18 cellular contexts compared by ENCODE assay signal in the genomic region with DNA sequence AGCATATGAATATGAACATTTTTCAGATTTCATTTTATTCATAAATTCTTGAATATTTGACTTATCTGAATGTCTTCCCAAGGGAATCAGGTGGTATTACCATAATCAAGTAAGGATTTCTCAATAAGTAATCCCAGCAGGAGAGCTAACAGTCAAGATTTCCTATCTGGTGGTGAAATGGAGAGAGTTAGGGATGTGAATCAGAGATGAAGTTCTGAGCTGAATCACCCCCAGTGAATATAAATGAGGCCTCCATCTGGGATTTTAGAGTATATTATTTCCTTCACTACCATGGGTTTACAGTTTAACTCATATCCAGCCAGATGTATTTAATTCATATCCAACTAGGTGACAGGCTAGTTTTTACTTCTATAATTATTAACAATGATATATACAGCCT.
A peak's percentile ranks its signal among the peaks of the same experiment; 100 is the strongest.
DNase-seq lines count a peak whose midpoint lies in the region; ATAC-seq and TF ChIP-seq lines count a peak whose summit lies in the region.
"Had no signal": no experiment of that assay in that cellular context is flagged by ENCODE, and none has a peak within 500 bp of the region (broad histone marks: within the 10 kb centered on the region; RNA-seq: fewer than 3 reads in every experiment).

No MANE protein-coding gene starts in this region.

- intact Hi-C loops in PC-9 (cut with micrococcal nuclease; ENCODE audit: unreplicated experiment) (no loop called here), mucosa of descending colon (cut with DNase I, micrococcal nuclease) (no loop called here)

- H3K9me2 ChIP-seq in PC-9 (ENCODE audit: insufficient read depth) = no peaks in the 10 kb centered on the region

- in situ Hi-C loops in Caki2 (cut with HindIII; ENCODE audit: low pct_unique_long_range_greater_than_20kb, low sequenced_read_pairs) = no loop called here
- in situ Hi-C loops in G401 (cut with HindIII; ENCODE audit: low sequenced_read_pairs) = no loop called here

- no peaks in the 10 kb centered on the region for H3K79me2 ChIP-seq in PC-9 (ENCODE audit: low read depth)

- no TSS peak for BruUV-seq in PC-9 (replicated peaks; lab: Mats Ljungman, UMichigan)

- no peak overlapping the region for H3K4me2 ChIP-seq in PC-9

- H4K20me1 ChIP-seq in PC-9 (ENCODE audit: insufficient read depth) = no peaks in the 10 kb centered on the region

- POLR2A ChIA-PET in PC-9 (lab: Charles Lee; ENCODE audit: unreplicated experiment) = no interaction called here

- peak overlapping the region; percentile 54; the same call in 1 of the 2 replicates for H3K27ac ChIP-seq in PC-9
- H3K27ac ChIP-seq: colonic mucosa, sigmoid colon, testis, WERI-Rb-1 had no signal

- no peak overlapping the region for H3K4me3 ChIP-seq in PC-9
- no peak overlapping the region for H3K4me3 ChIP-seq in choroid plexus epithelial cell (ENCODE audit: low read depth, low read length)
- no peak overlapping the region for H3K4me3 ChIP-seq in mucosa of descending colon
- H3K4me3 ChIP-seq: colonic mucosa, sigmoid colon, testis had no signal

- peak overlapping the region; percentile 66; the same call in 1 of the 2 replicates for H2AFZ ChIP-seq in PC-9

- no peaks in the 10 kb centered on the region for H3F3A ChIP-seq in PC-9 (ENCODE audit: insufficient read depth, low read depth)

- H3K4me1 ChIP-seq in PC-9 (replicated peaks; ENCODE audit: insufficient read depth) = peaks cover 19% of the 10 kb centered on the region
- no peaks in the 10 kb centered on the region for H3K4me1 ChIP-seq in mucosa of descending colon (ENCODE audit: low read depth)
- H3K4me1 ChIP-seq: colonic mucosa, sigmoid colon, testis had no signal

- H3K36me3 ChIP-seq in PC-9 (ENCODE audit: low read depth) (no peaks in the 10 kb centered on the region), mucosa of descending colon (ENCODE audit: low read depth) (no peaks in the 10 kb centered on the region)
- H3K36me3 ChIP-seq: colonic mucosa, sigmoid colon, WERI-Rb-1 had no signal

- CTCF ChIA-PET in PC-9 (lab: Charles Lee) = no interaction called here

- no peak for TF ChIP-seq CTCF in PC-9 (conservative IDR thresholded peaks at IDR 0.05)
- no peak for TF ChIP-seq CTCF in choroid plexus epithelial cell (conservative IDR thresholded peaks at IDR 0.05; ENCODE audit: low read depth, low read length)
- TF ChIP-seq CTCF in mucosa of descending colon (IDR thresholded peaks at IDR 0.05) = no peak

- ATAC-seq in mucosa of descending colon = no peak
- ATAC-seq in GM21423 (IDR thresholded peaks at IDR 0.05; ENCODE audit: unreplicated experiment) = no peak
- ATAC-seq: left colon had no signal

- H3K9me3 ChIP-seq in PC-9 (ENCODE audit: insufficient read depth, low read depth) = peaks cover 5% of the 10 kb centered on the region; the same call in 1 of the 2 replicates
- no peaks in the 10 kb centered on the region for H3K9me3 ChIP-seq in mucosa of descending colon
- H3K9me3 ChIP-seq: colonic mucosa, sigmoid colon, testis had no signal

- DNase-seq in Caki2 (ENCODE audit: low read depth) (peak; percentile 47), PC-9 (no peak), choroid plexus epithelial cell (ENCODE audit: low read depth) (peak; percentile 81), kidney tubule cell (ENCODE audit: low spot score) (peak; percentile 89), mucosa of descending colon (no peak), NCI-H82 (lab: John Stamatoyannopoulos, UW) (no peak), G401 (ENCODE audit: low spot score) (no peak)
- DNase-seq: activated CD4-positive, alpha-beta memory T cell treated with anti-CD3 and anti-CD28 coated beads, Interleukin-2, amount 10 ng/mL, durations not matched to agents 7 days and 5 days; colonic mucosa; left colon; NCI-H2081 treated with DMSO at 0.1 percent for 48 hours; NCI-H748 treated with DMSO at 0.1 percent for 48 hours; sigmoid colon; stimulated activated CD4-positive, alpha-beta T cell treated with anti-CD3 and anti-CD28 coated beads, Interleukin-2, amount 100 ng/mL, for 48 hours; T-helper 1 cell; testis; WERI-Rb-1 had no signal

- H3K27me3 ChIP-seq in PC-9 (ENCODE audit: insufficient read depth, low read depth) = no peaks in the 10 kb centered on the region
- H3K27me3 ChIP-seq: colonic mucosa, sigmoid colon, testis had no signal

Comparison
In these comparisons a context has a peak if more than half of its experiments do, and no peak if none do; other contexts are left out.
1. DNase-seq: peak in Caki2 (single experiment), choroid plexus epithelial cell (single experiment) and kidney tubule cell (single experiment); none in PC-9 (0 of 2), mucosa of descending colon (0 of 3), NCI-H82 (single experiment) and G401 (single experiment).